Comparison of ENCODE assay signal across 15 cellular contexts in genomic region chr7:151742713-151743480, GRCh38.
DNase-seq lines count a peak whose midpoint lies in the region; ATAC-seq, FAIRE-seq and TF ChIP-seq lines count a peak whose summit lies in the region.
"Had no signal": no experiment of that assay in that cellular context is flagged by ENCODE, and none has a peak within 500 bp of the region (broad histone marks: within the 10 kb centered on the region; RNA-seq: fewer than 3 reads in every experiment).

No MANE protein-coding gene starts in this region.

- H3K27me3 ChIP-seq in BLaER1 (no peaks in the 10 kb centered on the region), hepatocyte (no peaks in the 10 kb centered on the region)
- H3K27me3 ChIP-seq: dorsolateral prefrontal cortex had no signal

- H3K4me2 ChIP-seq in BLaER1 (peak overlapping the region; percentile 87), hepatocyte (no peak overlapping the region)

- peak overlapping the region; percentile 36 for H3K4me3 ChIP-seq in BLaER1
- peak overlapping the region; percentile 23 for H3K4me3 ChIP-seq in coronary artery
- no peak overlapping the region for H3K4me3 ChIP-seq in hepatocyte
- H3K4me3 ChIP-seq: dorsolateral prefrontal cortex, SK-N-MC had no signal

- no peak overlapping the region for H3K4me3 Mint-ChIP-seq in mesothelial cell of epicardium
- H3K4me3 Mint-ChIP-seq: HFFc6 had no signal

- 67% methylated on average over 18 of the region's 18 CpGs for WGBS in hepatocyte (ENCODE audit: low lambda C conversion rate, missing lambda C conversion rate)

- peaks cover 2% of the 10 kb centered on the region for H3K36me3 Mint-ChIP-seq in mesothelial cell of epicardium

- peak overlapping the region; percentile 53 for H3K27ac ChIP-seq in BLaER1
- peak overlapping the region; percentile 32 to 64 for H3K27ac ChIP-seq in coronary artery
- no peak overlapping the region for H3K27ac ChIP-seq in hepatocyte
- H3K27ac ChIP-seq: SK-N-MC had no signal

- H4K20me1 ChIP-seq in BLaER1 (no peaks in the 10 kb centered on the region), hepatocyte (ENCODE audit: insufficient read depth, poor library complexity, severe bottlenecking) (no peaks in the 10 kb centered on the region)

- H3K9ac ChIP-seq in BLaER1 = peak overlapping the region; percentile 56; the same call in 1 of the 2 replicates

- H3K4me1 ChIP-seq in BLaER1 (peaks cover 54% of the 10 kb centered on the region), hepatocyte (ENCODE audit: insufficient read depth) (peaks cover 22% of the 10 kb centered on the region)

- peak; percentile 18 for DNase-seq in HTR-8/SVneo (ENCODE audit: insufficient read length, low spot score)
- no peak for DNase-seq in coronary artery (ENCODE audit: low spot score)
- DNase-seq in mesothelial cell of epicardium (ENCODE audit: low spot score in 2 of 2, unreplicated experiment in 2 of 2) = no peak
- DNase-seq in hepatocyte (ENCODE audit: low spot score) = no peak
- no peak for DNase-seq in HT-29 (ENCODE audit: low spot score)
- DNase-seq: activated naive CD4-positive, alpha-beta T cell; HFFc6; NCI-H1048; NCI-H69 had no signal

- no peak for FAIRE-seq in HTR-8/SVneo (lab: Jason Lieb, UNC)
- FAIRE-seq: GM19239 had no signal

- H3K79me2 ChIP-seq in hepatocyte = no peaks in the 10 kb centered on the region

- peaks cover 13% of the 10 kb centered on the region for H3K4me1 Mint-ChIP-seq in mesothelial cell of epicardium

- no peaks in the 10 kb centered on the region for H3K27me3 Mint-ChIP-seq in mesothelial cell of epicardium (ENCODE audit: low read depth)

- peaks cover 19% of the 10 kb centered on the region for H3K9me3 ChIP-seq in BLaER1
- no peaks in the 10 kb centered on the region for H3K9me3 ChIP-seq in hepatocyte (ENCODE audit: low read depth)

- H3K9me3 Mint-ChIP-seq in mesothelial cell of epicardium = no peaks in the 10 kb centered on the region
- H3K9me3 Mint-ChIP-seq: HFFc6 had no signal

- no peaks in the 10 kb centered on the region for H3K9me2 ChIP-seq in hepatocyte (replicated peaks; ENCODE audit: insufficient read depth)

- H2AFZ ChIP-seq in hepatocyte = no peak overlapping the region

- no peak for ATAC-seq in GM18907 (IDR thresholded peaks at IDR 0.05; ENCODE audit: unreplicated experiment)
- no peak for ATAC-seq in GM19395 (IDR thresholded peaks at IDR 0.05; ENCODE audit: unreplicated experiment)

- H3K27ac Mint-ChIP-seq in mesothelial cell of epicardium = peak overlapping the region; percentile 66
- H3K27ac Mint-ChIP-seq: HFFc6 had no signal

- H3K36me3 ChIP-seq in BLaER1 (no peaks in the 10 kb centered on the region; the same call in 1 of the 2 replicates), hepatocyte (replicated peaks; ENCODE audit: insufficient read depth, low read depth) (no peaks in the 10 kb centered on the region)

- TF ChIP-seq CTCF in coronary artery (IDR thresholded peaks at IDR 0.05) = no peak
- TF ChIP-seq CTCF in mesothelial cell of epicardium (IDR thresholded peaks at IDR 0.05; ENCODE audit: unreplicated experiment) = no peak
- no peak for TF ChIP-seq CTCF in hepatocyte (IDR thresholded peaks at IDR 0.05; ENCODE audit: poor library complexity)
